Comparison of ENCODE assay signal across 8 cellular contexts in genomic region chr11:134254433-134254832, GRCh38. TPM values are rescaled to one million over a fixed set of nuclear protein-coding genes. Genes with fewer than 3 reads are reported as not detected.
A peak's percentile ranks its signal among the peaks of the same experiment; 100 is the strongest.
DNase-seq lines count a peak whose midpoint lies in the region; ATAC-seq and TF ChIP-seq lines count a peak whose summit lies in the region.

No MANE protein-coding gene starts in this region.

- H3K9me2 ChIP-seq in OCI-LY1 (ENCODE audit: low read depth, low read length): no peaks in the 10 kb centered on the region

- intact Hi-C loops in Calu3 (cut with micrococcal nuclease; ENCODE audit: unreplicated experiment): no loop called here

- no peak overlapping the region for H2AFZ ChIP-seq in OCI-LY1 (ENCODE audit: low read length)
- H2AFZ ChIP-seq in osteoblast (ENCODE audit: low read length): no peak overlapping the region

- in situ Hi-C loops in GM13977 (cut with MboI; ENCODE audit: low pct_unique_long_range_greater_than_20kb, low sequenced_read_pairs, unreplicated experiment): no loop called here

- H3K4me2 ChIP-seq in OCI-LY1 (ENCODE audit: low read length) (peak overlapping the region; percentile 85), osteoblast (ENCODE audit: insufficient read depth, low read length) (peak overlapping the region; percentile 78)

- peaks cover 18% of the 10 kb centered on the region for H3K4me1 ChIP-seq in OCI-LY1 (ENCODE audit: insufficient read depth, low read length, severe bottlenecking)
- H3K4me1 ChIP-seq in endocrine pancreas (ENCODE audit: control insufficient read depth, insufficient read depth, low read length): peaks cover 11% of the 10 kb centered on the region
- H3K4me1 ChIP-seq in osteoblast (ENCODE audit: insufficient read depth, low read length): peaks cover 16% of the 10 kb centered on the region

- no peaks in the 10 kb centered on the region for H4K20me1 ChIP-seq in OCI-LY1 (ENCODE audit: insufficient read depth, low read length)
- H4K20me1 ChIP-seq in osteoblast (ENCODE audit: insufficient read depth, low read length): no peaks in the 10 kb centered on the region

- H3K27me3 ChIP-seq in OCI-LY1 (ENCODE audit: insufficient read depth, low read length) (no peaks in the 10 kb centered on the region), endocrine pancreas (ENCODE audit: control insufficient read depth, insufficient read depth, low read length) (no peaks in the 10 kb centered on the region), osteoblast (ENCODE audit: insufficient read depth, low read length) (no peaks in the 10 kb centered on the region)

- H3K9me3 ChIP-seq in OCI-LY1 (ENCODE audit: low read length) (no peaks in the 10 kb centered on the region), endocrine pancreas (ENCODE audit: control insufficient read depth, low read length) (no peaks in the 10 kb centered on the region), osteoblast (ENCODE audit: low read depth, low read length) (no peaks in the 10 kb centered on the region)

- H3K36me3 Mint-ChIP-seq in Calu3 (ENCODE audit: insufficient read depth, unreplicated experiment): peaks cover 23% of the 10 kb centered on the region

- no peaks in the 10 kb centered on the region for H3K27me3 Mint-ChIP-seq in Calu3 (ENCODE audit: unreplicated experiment)

- H3K27ac ChIP-seq in OCI-LY1 (ENCODE audit: low read depth, low read length, poor library complexity, severe bottlenecking) (no peak overlapping the region), osteoblast (ENCODE audit: low read depth, low read length) (no peak overlapping the region)

- H3K27ac Mint-ChIP-seq in Calu3 (ENCODE audit: unreplicated experiment): no peak overlapping the region

- no peaks in the 10 kb centered on the region for H3F3A ChIP-seq in OCI-LY1 (ENCODE audit: insufficient read depth, low read length)

- H3K9me3 Mint-ChIP-seq in Calu3 (ENCODE audit: low read depth, unreplicated experiment): no peaks in the 10 kb centered on the region

- H3K9ac ChIP-seq in OCI-LY1 (ENCODE audit: low read length) (peak overlapping the region; percentile 71), endocrine pancreas (ENCODE audit: control insufficient read depth, insufficient read depth, low read length) (no peak overlapping the region)

- H3K4me3 ChIP-seq in OCI-LY1 (ENCODE audit: low read depth, low read length, poor library complexity, severe bottlenecking) (peak overlapping the region; percentile 71), endocrine pancreas (ENCODE audit: control insufficient read depth, insufficient read depth, low read length) (peak overlapping the region; percentile 70), osteoblast (ENCODE audit: insufficient read depth, low read length) (peak overlapping the region; percentile 82)

- CTCF ChIA-PET in Calu3 (lab: Charles Lee): interaction anchor here (0.6 kb wide), 1 partner anchor 26 kb away, joined by 3 read pairs; no protein-coding TSS in a partner anchor

- TSS peak; percentile 27 for BruUV-seq in Calu3 (replicated peaks; lab: Mats Ljungman, UMichigan)

- peaks cover 14% of the 10 kb centered on the region for H3K4me1 Mint-ChIP-seq in Calu3 (ENCODE audit: low read depth, unreplicated experiment)

- DNase-seq in Calu3 (no peak), osteoblast (ENCODE audit: insufficient read length, low spot score, missing footprints) (no peak), GM13977 (ENCODE audit: low spot score) (no peak), NCI-H146 (lab: John Stamatoyannopoulos, UW) (no peak)
- DNase-seq in activated CD4-positive, alpha-beta T cell treated with anti-CD3 and anti-CD28 coated beads, Interleukin-2, amount 50 U/mL, for 4 hours: no peak

- no peaks in the 10 kb centered on the region for H3K79me2 ChIP-seq in OCI-LY1 (ENCODE audit: insufficient read depth, low read length)
- peaks cover 36% of the 10 kb centered on the region for H3K79me2 ChIP-seq in osteoblast (ENCODE audit: insufficient read depth, low read length)

- ATAC-seq in GM19455 (IDR thresholded peaks at IDR 0.05; ENCODE audit: unreplicated experiment): no peak

- TF ChIP-seq CTCF in Calu3 (IDR thresholded peaks at IDR 0.05; ENCODE audit: unreplicated experiment) (no peak), OCI-LY1 (IDR thresholded peaks at IDR 0.05; ENCODE audit: low read length) (no peak), osteoblast (IDR thresholded peaks at IDR 0.05; ENCODE audit: extremely low read depth, low read depth, low read length) (no peak), GM13977 (IDR thresholded peaks at IDR 0.05; ENCODE audit: extremely low read depth, insufficient read depth, missing control alignments) (no peak)

- H3K4me3 Mint-ChIP-seq in Calu3 (ENCODE audit: low read depth, unreplicated experiment): peak overlapping the region; percentile 98

- H3K36me3 ChIP-seq in OCI-LY1 (ENCODE audit: insufficient read depth, low read length): peaks cover 19% of the 10 kb centered on the region
- no peaks in the 10 kb centered on the region for H3K36me3 ChIP-seq in endocrine pancreas (ENCODE audit: control insufficient read depth, insufficient read depth, low read length)
- H3K36me3 ChIP-seq in osteoblast (ENCODE audit: insufficient read depth, low read length): peaks cover 37% of the 10 kb centered on the region

RNA-seq across cellular contexts. Expression of gene ACAD8, which starts 1.1 kb away (rescaled TPM):
- total RNA-seq in Calu3 (2022): 21.0 and 21.1 TPM in 2 replicates
- total RNA-seq in osteoblast: 17.7 and 21.5 TPM in 2 replicates

RNA-seq across cellular contexts. Expression of gene THYN1, which starts 1.3 kb away (rescaled TPM):
- total RNA-seq in Calu3 (2022) (26.0 and 27.2 TPM in 2 replicates), osteoblast (36.2 and 42.0 TPM in 2 replicates)

RNA-seq across cellular contexts. Expression of gene GLB1L3, which starts 21.7 kb away (rescaled TPM):
- total RNA-seq in Calu3 (2022) (not detected in 2 replicates), osteoblast (not detected in 2 replicates)

RNA-seq across cellular contexts. Expression of gene VPS26B, which starts 30.0 kb away (rescaled TPM):
- 33.1 and 34.6 TPM in 2 replicates for total RNA-seq in Calu3 (2022)
- total RNA-seq in osteoblast: 51.3 and 54.3 TPM in 2 replicates

RNA-seq across cellular contexts. Expression of gene NCAPD3, which starts 30.7 kb away (rescaled TPM):
- 69.4 and 78.2 TPM in 2 replicates for total RNA-seq in Calu3 (2022)
- 9.4 and 12.7 TPM in 2 replicates for total RNA-seq in osteoblast
